In genomic region chr6:122609881-122610689, GRCh38 we compare ENCODE assay signal across 1 cellular context.
TF ChIP-seq lines count a peak whose summit lies in the region.

Gene PKIB, plus strand, starts transcription at chr6:122610405. Its CDS starts 107,390 bp downstream, at chr6:122717795.

TF ChIP-seq in SK-N-SH, 30 proteins besides CTCF, POLR2A, EP300 and RAD21 (continued from another document):
- TF ChIP-seq GATA2 (CRISPR knock-in tag; IDR thresholded peaks at IDR 0.05): no peak
- no peak for TF ChIP-seq RCOR1 (IDR thresholded peaks at IDR 0.05; ENCODE audit: low read length)
- no peak for TF ChIP-seq MAX (IDR thresholded peaks at IDR 0.05; ENCODE audit: low read depth)
- TF ChIP-seq MEF2A (IDR thresholded peaks at IDR 0.05; ENCODE audit: borderline replicate concordance, low read depth): no peak
